Comparison of ENCODE assay signal across 19 cellular contexts in the genomic region with DNA sequence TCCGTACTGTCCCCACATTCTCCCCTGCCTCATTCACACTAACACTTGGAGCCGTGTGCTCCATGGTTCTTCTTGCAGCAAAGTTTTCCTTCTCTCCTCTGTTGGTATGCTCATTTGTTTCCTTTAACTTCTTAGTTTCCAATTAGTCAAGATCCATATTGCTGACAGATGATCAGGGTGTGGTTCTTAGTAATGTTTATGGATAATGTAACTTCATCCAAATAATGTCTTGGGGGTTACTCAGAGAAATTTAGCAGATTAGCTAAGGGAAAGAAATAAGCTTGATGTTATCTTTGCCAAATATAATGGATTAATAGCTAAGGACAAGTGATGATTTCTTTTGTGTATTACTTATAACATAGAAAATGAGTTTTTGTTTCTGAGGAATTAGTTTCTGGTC.
A peak's percentile ranks its signal among the peaks of the same experiment; 100 is the strongest.
DNase-seq lines count a peak whose midpoint lies in the region; ATAC-seq and TF ChIP-seq lines count a peak whose summit lies in the region.
"Had no signal": no experiment of that assay in that cellular context is flagged by ENCODE, and none has a peak within 500 bp of the region (broad histone marks: within the 10 kb centered on the region; RNA-seq: fewer than 3 reads in every experiment).

No MANE protein-coding gene starts in this region.

- TF ChIP-seq RAD21 in SK-N-SH (IDR thresholded peaks at IDR 0.05; ENCODE audit: low read length), result no peak

- H3K4me3 ChIP-seq in SK-N-SH (ENCODE audit: low read depth in 2 of 2, low read length in 1 of 2) (no peak overlapping the region), RWPE2 (ENCODE audit: severe bottlenecking) (no peak overlapping the region), trophoblast cell (ENCODE audit: low read depth, low read length) (no peak overlapping the region)
- H3K4me3 ChIP-seq: GM12878, GM23338 had no signal

- H3K4me2 ChIP-seq in SK-N-SH (no peak overlapping the region), trophoblast cell (ENCODE audit: low read length) (no peak overlapping the region)
- H3K4me2 ChIP-seq: GM23338 had no signal

- H4K8ac ChIP-seq in trophoblast cell (ENCODE audit: low read depth, low read length), result peak overlapping the region; percentile 17

- DNase-seq in SK-N-SH (no peak), RWPE2 (ENCODE audit: low spot score) (no peak), foreskin keratinocyte (no peak), trophoblast cell (no peak), UCSD-AML1 (lab: John Stamatoyannopoulos, UW; ENCODE audit: unreplicated experiment) (no peak), cerebellum (ENCODE audit: low spot score) (no peak), NCI-H146 treated with DMSO at 0.1 percent for 48 hours (lab: John Stamatoyannopoulos, UW; ENCODE audit: unreplicated experiment) (no peak)
- DNase-seq: CD4-positive, alpha-beta T cell; HCEC 1CT; NCI-H1105; NCI-H1694 treated with DMSO at 0.1 percent for 48 hours; NCI-H2107; NCI-H510A; NCI-H748 treated with DMSO at 0.1 percent for 48 hours; SIG-M5 had no signal

- H4K12ac ChIP-seq in trophoblast cell (ENCODE audit: low read depth, low read length), result no peak overlapping the region

- peak overlapping the region; percentile 58 for H4K91ac ChIP-seq in trophoblast cell (ENCODE audit: low read depth, low read length)

- H3K9me3 ChIP-seq in SK-N-SH (no peaks in the 10 kb centered on the region), RWPE2 (ENCODE audit: severe bottlenecking) (no peaks in the 10 kb centered on the region), trophoblast cell (ENCODE audit: insufficient read depth, low read depth, low read length) (no peaks in the 10 kb centered on the region)

- no peak for TF ChIP-seq CTCF in SK-N-SH (IDR thresholded peaks at IDR 0.05)
- no peak for TF ChIP-seq CTCF in RWPE2 (IDR thresholded peaks at IDR 0.05; ENCODE audit: poor library complexity, severe bottlenecking)
- no peak for TF ChIP-seq CTCF in foreskin keratinocyte (conservative IDR thresholded peaks at IDR 0.05)

- no peak for TF ChIP-seq EP300 in SK-N-SH (IDR thresholded peaks at IDR 0.05; ENCODE audit: borderline replicate concordance in 1 of 2, low read depth in 1 of 2, low read length in 1 of 2)

- H3K9ac ChIP-seq in SK-N-SH (no peak overlapping the region), trophoblast cell (ENCODE audit: low read length) (no peak overlapping the region)

- H3K36me3 ChIP-seq in SK-N-SH (replicated peaks in 1 of 2; ENCODE audit: control insufficient read depth in 1 of 2, insufficient read depth in 2 of 2, low read length in 1 of 2), result no peaks in the 10 kb centered on the region
- H3K36me3 ChIP-seq in RWPE2 (ENCODE audit: low read depth), result no peaks in the 10 kb centered on the region
- no peaks in the 10 kb centered on the region for H3K36me3 ChIP-seq in trophoblast cell (ENCODE audit: control insufficient read depth in 1 of 2, insufficient read depth in 2 of 2, low read length in 2 of 2)

- H3K79me1 ChIP-seq in trophoblast cell (ENCODE audit: low read length), result peaks cover 30% of the 10 kb centered on the region

- no peak overlapping the region for H2AK5ac ChIP-seq in trophoblast cell (ENCODE audit: low read length)

- no peak overlapping the region for H2AFZ ChIP-seq in SK-N-SH (ENCODE audit: low read depth)
- H2AFZ ChIP-seq in trophoblast cell (ENCODE audit: insufficient read depth, low read length, poor library complexity), result no peak overlapping the region

- no peak overlapping the region for H3K4ac ChIP-seq in trophoblast cell (ENCODE audit: low read depth, low read length)

- WGBS in SK-N-SH (ENCODE audit: low lambda C conversion rate), result 93% methylated on average over 2 of the region's 2 CpGs
- WGBS in trophoblast cell (ENCODE audit: extremely low coverage, insufficient coverage, insufficient read length), result no CpG with 5 or more reads among the region's 2 CpGs

- peaks cover 13 to 54% of the 10 kb centered on the region in 2 experiments for H3K4me1 ChIP-seq in SK-N-SH (ENCODE audit: control insufficient read depth in 1 of 2, insufficient read depth in 2 of 2, low read depth in 1 of 2, low read length in 1 of 2)
- H3K4me1 ChIP-seq in RWPE2 (ENCODE audit: insufficient read depth, poor library complexity, severe bottlenecking), result peaks cover 40% of the 10 kb centered on the region
- H3K4me1 ChIP-seq in foreskin keratinocyte, result peaks cover 10% of the 10 kb centered on the region
- H3K4me1 ChIP-seq in trophoblast cell (ENCODE audit: control insufficient read depth in 1 of 2, insufficient read depth in 2 of 2, low read length in 2 of 2), result peaks cover 27 to 37% of the 10 kb centered on the region in 2 experiments

- no peaks in the 10 kb centered on the region for H3K79me2 ChIP-seq in SK-N-SH (ENCODE audit: insufficient read depth)
- no peaks in the 10 kb centered on the region for H3K79me2 ChIP-seq in trophoblast cell (ENCODE audit: control insufficient read depth, insufficient read depth, low read length, poor library complexity)

- H2BK5ac ChIP-seq in trophoblast cell (ENCODE audit: low read depth, low read length, poor library complexity), result no peak overlapping the region

- POLR2A ChIA-PET in SK-N-SH (lab: Yijun Ruan, JAX), result no interaction called here

- H3K9me2 ChIP-seq in SK-N-SH, result no peaks in the 10 kb centered on the region

- no peak overlapping the region for H3K18ac ChIP-seq in trophoblast cell (ENCODE audit: low read length)

- H2BK12ac ChIP-seq in trophoblast cell (ENCODE audit: low read length), result peak overlapping the region; percentile 94

- peak overlapping the region; percentile 72 for H2BK120ac ChIP-seq in trophoblast cell (ENCODE audit: insufficient read depth, low read length, poor library complexity)

- CTCF ChIA-PET in SK-N-SH (lab: Yijun Ruan, JAX), result interaction anchor here (7.0 kb wide), 1 partner anchor 330 kb away, joined by 51 read pairs; no protein-coding TSS in a partner anchor

- H4K20me1 ChIP-seq in SK-N-SH (ENCODE audit: insufficient read depth), result no peaks in the 10 kb centered on the region

- no peak overlapping the region for H3K14ac ChIP-seq in trophoblast cell (ENCODE audit: low read length)

- H3K27me3 ChIP-seq in SK-N-SH (ENCODE audit: insufficient read depth), result no peaks in the 10 kb centered on the region
- H3K27me3 ChIP-seq in RWPE2 (ENCODE audit: insufficient read depth, poor library complexity, severe bottlenecking), result no peaks in the 10 kb centered on the region
- H3K27me3 ChIP-seq in foreskin keratinocyte, result no peaks in the 10 kb centered on the region
- no peaks in the 10 kb centered on the region for H3K27me3 ChIP-seq in trophoblast cell (ENCODE audit: insufficient read depth, low read length)

- H3K23ac ChIP-seq in trophoblast cell (ENCODE audit: low read length), result no peak overlapping the region

- no peaks in the 10 kb centered on the region for H3F3A ChIP-seq in SK-N-SH (replicated peaks; ENCODE audit: insufficient read depth)

- H3K27ac ChIP-seq in SK-N-SH (ENCODE audit: low read depth in 2 of 2, low read length in 1 of 2) (peak overlapping the region in 1 of 2 experiments; percentile 67; a peak in 1 of 4 replicates), RWPE2 (ENCODE audit: poor library complexity, severe bottlenecking) (peak overlapping the region; percentile 84), foreskin keratinocyte (peak overlapping the region; percentile 14), trophoblast cell (ENCODE audit: low read depth, low read length) (peak overlapping the region; percentile 38)
- H3K27ac ChIP-seq: 22Rv1 had no signal

- ATAC-seq in SK-N-SH treated with all-trans-retinoic acid at 6 μM for 48 hours (no peak), RWPE2 (ENCODE audit: low read depth) (no peak), foreskin keratinocyte (no peak)
- ATAC-seq: GM23338 had no signal

TF ChIP-seq in SK-N-SH, 30 proteins besides CTCF, POLR2A, EP300 and RAD21:
- TF ChIP-seq, protein P1, sequence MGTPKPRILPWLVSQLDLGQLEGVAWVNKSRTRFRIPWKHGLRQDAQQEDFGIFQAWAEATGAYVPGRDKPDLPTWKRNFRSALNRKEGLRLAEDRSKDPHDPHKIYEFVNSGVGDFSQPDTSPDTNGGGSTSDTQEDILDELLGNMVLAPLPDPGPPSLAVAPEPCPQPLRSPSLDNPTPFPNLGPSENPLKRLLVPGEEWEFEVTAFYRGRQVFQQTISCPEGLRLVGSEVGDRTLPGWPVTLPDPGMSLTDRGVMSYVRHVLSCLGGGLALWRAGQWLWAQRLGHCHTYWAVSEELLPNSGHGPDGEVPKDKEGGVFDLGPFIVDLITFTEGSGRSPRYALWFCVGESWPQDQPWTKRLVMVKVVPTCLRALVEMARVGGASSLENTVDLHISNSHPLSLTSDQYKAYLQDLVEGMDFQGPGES (IDR thresholded peaks at IDR 0.05; ENCODE audit: low read depth, low read length), result no peak
- TF ChIP-seq GABPA (IDR thresholded peaks at IDR 0.05; ENCODE audit: low read depth), result no peak
- TF ChIP-seq FOSL2 (IDR thresholded peaks at IDR 0.05; ENCODE audit: borderline replicate concordance, low read depth), result no peak
- TF ChIP-seq TCF12 (IDR thresholded peaks at IDR 0.05), result peak; percentile 7; the same call in 1 of the 2 replicates
- TF ChIP-seq RCOR1 (IDR thresholded peaks at IDR 0.05; ENCODE audit: low read length), result no peak

TF ChIP-seq in SK-N-SH treated with all-trans-retinoic acid at 6 μM for 48 hours, 23 proteins besides CTCF, POLR2A, EP300 and RAD21 (continues in another document):
- TF ChIP-seq, protein P2, sequence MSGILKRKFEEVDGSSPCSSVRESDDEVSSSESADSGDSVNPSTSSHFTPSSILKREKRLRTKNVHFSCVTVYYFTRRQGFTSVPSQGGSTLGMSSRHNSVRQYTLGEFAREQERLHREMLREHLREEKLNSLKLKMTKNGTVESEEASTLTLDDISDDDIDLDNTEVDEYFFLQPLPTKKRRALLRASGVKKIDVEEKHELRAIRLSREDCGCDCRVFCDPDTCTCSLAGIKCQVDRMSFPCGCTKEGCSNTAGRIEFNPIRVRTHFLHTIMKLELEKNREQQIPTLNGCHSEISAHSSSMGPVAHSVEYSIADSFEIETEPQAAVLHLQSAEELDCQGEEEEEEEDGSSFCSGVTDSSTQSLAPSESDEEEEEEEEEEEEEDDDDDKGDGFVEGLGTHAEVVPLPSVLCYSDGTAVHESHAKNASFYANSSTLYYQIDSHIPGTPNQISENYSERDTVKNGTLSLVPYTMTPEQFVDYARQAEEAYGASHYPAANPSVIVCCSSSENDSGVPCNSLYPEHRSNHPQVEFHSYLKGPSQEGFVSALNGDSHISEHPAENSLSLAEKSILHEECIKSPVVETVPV (CRISPR knock-in tag; IDR thresholded peaks at IDR 0.05), result no peak
- TF ChIP-seq ESRRG (CRISPR knock-in tag; IDR thresholded peaks at IDR 0.05) (no peak), ZNF8 (CRISPR knock-in tag; IDR thresholded peaks at IDR 0.05) (no peak), BACH2 (CRISPR knock-in tag; IDR thresholded peaks at IDR 0.05; ENCODE audit: borderline replicate concordance) (no peak), ISL1 (CRISPR knock-in tag; IDR thresholded peaks at IDR 0.05) (no peak), CSDC2 (CRISPR knock-in tag; IDR thresholded peaks at IDR 0.05) (no peak)
